In genomic region chr11:117685566-117685965, GRCh38 we compare ENCODE assay signal across 16 cellular contexts.
DNase-seq lines count a peak whose midpoint lies in the region; ATAC-seq, FAIRE-seq and TF ChIP-seq lines count a peak whose summit lies in the region.
"Had no signal": no experiment of that assay in that cellular context is flagged by ENCODE, and none has a peak within 500 bp of the region (broad histone marks: within the 10 kb centered on the region; RNA-seq: fewer than 3 reads in every experiment).

No MANE protein-coding gene starts in this region.

- FAIRE-seq in H1 (lab: Jason Lieb, UNC) (no peak), small intestine (lab: Jason Lieb, UNC) (no peak)
- FAIRE-seq: A549 had no signal

- no peak overlapping the region for H4K8ac ChIP-seq in H1 (ENCODE audit: extremely low read depth, insufficient read depth, low read length)

- TF ChIP-seq EP300 in H1 (IDR thresholded peaks at IDR 0.05; ENCODE audit: borderline replicate concordance in 1 of 2, low read depth in 2 of 2, low read length in 2 of 2): no peak

- TF ChIP-seq RAD21 in H1 (IDR thresholded peaks at IDR 0.05 in 1 of 2, conservative IDR thresholded peaks at IDR 0.05 in 1 of 2; ENCODE audit: low read depth in 2 of 2, low read length in 2 of 2): no peak

- H2BK5ac ChIP-seq in H1 (ENCODE audit: low read depth, low read length): no peak overlapping the region

- H2AFZ ChIP-seq in H1 (ENCODE audit: low read length): no peak overlapping the region
- H2AFZ ChIP-seq: GM23248 had no signal

- peak; percentile 58 for ATAC-seq in left lung
- no peak for ATAC-seq in GM18873 (IDR thresholded peaks at IDR 0.05; ENCODE audit: low FRiP score, unreplicated experiment)
- ATAC-seq: A549 had no signal

- DNase-seq in H1 (ENCODE audit: low read depth in 1 of 2, low spot score in 2 of 2): no peak
- DNase-seq in left lung: no peak
- DNase-seq in small intestine: peak; percentile 64
- DNase-seq in CD14-positive monocyte (ENCODE audit: low spot score): no peak
- DNase-seq in GF-D8 (lab: John Stamatoyannopoulos, UW): no peak
- DNase-seq in activated CD4-positive, alpha-beta T cell treated with anti-CD3 and anti-CD28 coated beads, Interleukin-2, amount 50 U/mL, for 1 hour: no peak
- DNase-seq: BE2C; Caco-2; CD8-positive, alpha-beta memory T cell; DND-41; GDM1; GM23248; H9 had no signal

- intact Hi-C loops in left lung (cut with DNase I): no loop called here
- intact Hi-C loops in CD14-positive monocyte (cut with micrococcal nuclease): no loop called here

- WGBS in H1 (ENCODE audit: extremely low coverage in 1 of 2, insufficient coverage in 1 of 2, insufficient read length in 1 of 2, insufficient replicate concordance in 2 of 2, low coverage in 1 of 2, low lambda C conversion rate in 2 of 2, missing lambda C conversion rate in 1 of 2), 2 experiments: 81% methylated on average over 6 of the region's 6 CpGs; no CpG with 5 or more reads in 1 of the 2 experiments
- 21 to 67% (median 44%) methylated on average over 6 of the region's 6 CpGs for WGBS in small intestine, 3 donors

- H3K27ac Mint-ChIP-seq in CD14-positive monocyte: no peak overlapping the region
- H3K27ac Mint-ChIP-seq: CD8-positive, alpha-beta memory T cell; H9 had no signal

- no peaks in the 10 kb centered on the region for H3K4me1 Mint-ChIP-seq in CD14-positive monocyte
- H3K4me1 Mint-ChIP-seq: CD8-positive, alpha-beta memory T cell had no signal

- H4K20me1 ChIP-seq in H1 (replicated peaks in 1 of 2; ENCODE audit: control insufficient read depth in 1 of 2, insufficient read depth in 2 of 2, low read length in 2 of 2): no peaks in the 10 kb centered on the region

- H3K27me3 ChIP-seq in H1 (replicated peaks in 1 of 4; ENCODE audit: control insufficient read depth in 3 of 4, extremely low read depth in 1 of 4, insufficient read depth in 3 of 4, low read length in 3 of 4) (no peaks in the 10 kb centered on the region; a peak in 2 of 7 replicates), left lung (no peaks in the 10 kb centered on the region), small intestine (ENCODE audit: control insufficient read depth in 2 of 2, insufficient read depth in 2 of 2, low read length in 2 of 2) (no peaks in the 10 kb centered on the region)
- H3K27me3 ChIP-seq: BE2C had no signal

- no peak overlapping the region for H3K4me3 Mint-ChIP-seq in CD14-positive monocyte
- H3K4me3 Mint-ChIP-seq: CD8-positive, alpha-beta memory T cell; H9 had no signal

- no peak overlapping the region for H3K4ac ChIP-seq in H1 (replicated peaks; ENCODE audit: insufficient read length, low read depth, low read length)

- peaks cover 0 to 9% (median 2%) of the 10 kb centered on the region in 3 donors for H3K27me3 Mint-ChIP-seq in CD14-positive monocyte (ENCODE audit: low read depth in 3 of 3)

- H3K36me3 ChIP-seq in H1 (ENCODE audit: control insufficient read depth in 2 of 4, insufficient read depth in 4 of 4, low read length in 3 of 4): no peaks in the 10 kb centered on the region
- H3K36me3 ChIP-seq in left lung: no peaks in the 10 kb centered on the region
- no peaks in the 10 kb centered on the region for H3K36me3 ChIP-seq in small intestine (ENCODE audit: control insufficient read depth in 2 of 2, insufficient read depth in 2 of 2, low read length in 2 of 2)
- H3K36me3 ChIP-seq: BE2C had no signal

- no peak overlapping the region; the same call in 1 of the 2 replicates for H2BK12ac ChIP-seq in H1 (ENCODE audit: low read depth, low read length)

- TF ChIP-seq CTCF in H1 (IDR thresholded peaks at IDR 0.05; ENCODE audit: control extremely low read depth in 1 of 3, insufficient read depth in 1 of 3, low read depth in 1 of 3, low read length in 3 of 3) (no peak), left lung (IDR thresholded peaks at IDR 0.05) (no peak), CD14-positive monocyte (IDR thresholded peaks at IDR 0.05) (no peak)

- no peak overlapping the region for H3K18ac ChIP-seq in H1 (ENCODE audit: extremely low read depth, low read length)

- CTCF ChIA-PET in H1 (lab: Charles Lee; ENCODE audit: partially characterized antibody): interaction anchor here (0.8 to 2.7 kb wide), 11 partner anchors 11 to 260 kb away, joined by 3 to 10 read pairs (median 4); no protein-coding TSS in a partner anchor

- H3K4me3 ChIP-seq in H1 (ENCODE audit: extremely low read depth in 1 of 4, insufficient read depth in 2 of 4, low read depth in 3 of 4, low read length in 4 of 4) (no peak overlapping the region), left lung (no peak overlapping the region), small intestine (ENCODE audit: low read depth in 1 of 2, low read length in 2 of 2) (no peak overlapping the region)
- H3K4me3 ChIP-seq: A549, GM23248 had no signal

- H3K23ac ChIP-seq in H1 (ENCODE audit: insufficient read length): no peak overlapping the region

- no peak overlapping the region for H2BK120ac ChIP-seq in H1 (replicated peaks; ENCODE audit: low read depth, low read length)

- H3K79me1 ChIP-seq in H1 (ENCODE audit: low read depth, low read length): no peaks in the 10 kb centered on the region

- H3K9me3 ChIP-seq in H1 (ENCODE audit: insufficient read depth in 2 of 2, low read depth in 1 of 2, low read length in 1 of 2) (no peaks in the 10 kb centered on the region), left lung (no peaks in the 10 kb centered on the region), small intestine (ENCODE audit: control insufficient read depth, low read depth) (no peaks in the 10 kb centered on the region)
- H3K9me3 ChIP-seq: A549, BE2C, Caco-2 had no signal

- H3K9ac ChIP-seq in H1 (replicated peaks in 1 of 4; ENCODE audit: extremely low read depth in 1 of 4, low read depth in 3 of 4, low read length in 3 of 4): no peak overlapping the region
- H3K9ac ChIP-seq: GM23248 had no signal

- H3K27ac ChIP-seq in H1 (ENCODE audit: low read depth, low read length) (no peak overlapping the region), left lung (no peak overlapping the region), small intestine (ENCODE audit: low read depth in 1 of 2, low read length in 1 of 2) (peak overlapping the region in 1 of 2 donors; percentile 61)
- H3K27ac ChIP-seq: A549, C4-2B, GM23248 had no signal

- 0 out of 2 replicates have a peak overlapping the region, but pooled peaks have one; percentile 73 for H2BK15ac ChIP-seq in H1 (ENCODE audit: low read length)

- no peak overlapping the region for H4K5ac ChIP-seq in H1 (ENCODE audit: insufficient read length, low read depth, low read length)

- H3K56ac ChIP-seq in H1 (replicated peaks; ENCODE audit: insufficient read length, low read depth, low read length): no peak overlapping the region

- H3K23me2 ChIP-seq in H1 (ENCODE audit: low read depth, low read length): no peaks in the 10 kb centered on the region

- H2BK20ac ChIP-seq in H1 (ENCODE audit: low read length): no peak overlapping the region

- H3K79me2 ChIP-seq in H1 (ENCODE audit: control insufficient read depth in 1 of 2, insufficient read depth in 2 of 2, low read length in 2 of 2): no peaks in the 10 kb centered on the region

- no peak overlapping the region for H3K4me2 ChIP-seq in H1 (ENCODE audit: insufficient read depth in 1 of 2, low read depth in 2 of 2, low read length in 2 of 2)
- H3K4me2 ChIP-seq: A549 had no signal

- POLR2A ChIA-PET in H1 (lab: Charles Lee; ENCODE audit: partially characterized antibody): no interaction called here

- no peak overlapping the region for H4K91ac ChIP-seq in H1 (replicated peaks; ENCODE audit: insufficient read length, low read length)

- H2AK5ac ChIP-seq in H1 (ENCODE audit: low read depth, low read length): no peak overlapping the region

- H3K9me3 Mint-ChIP-seq in CD14-positive monocyte: no peaks in the 10 kb centered on the region
- H3K9me3 Mint-ChIP-seq: CD8-positive, alpha-beta memory T cell; H9 had no signal

- H3K36me3 Mint-ChIP-seq in CD14-positive monocyte: no peaks in the 10 kb centered on the region
- H3K36me3 Mint-ChIP-seq: CD8-positive, alpha-beta memory T cell had no signal

- no peak for TF ChIP-seq POLR2A in H1 (IDR thresholded peaks at IDR 0.05; ENCODE audit: control extremely low read depth in 1 of 2, low read depth in 2 of 2, low read length in 2 of 2)

- H3K4me1 ChIP-seq in H1 (replicated peaks in 1 of 4; ENCODE audit: control insufficient read depth in 3 of 4, insufficient read depth in 4 of 4, low read length in 3 of 4) (peaks cover 4 to 24% (median 17%) of the 10 kb centered on the region in 4 experiments), left lung (no peaks in the 10 kb centered on the region), small intestine (ENCODE audit: control insufficient read depth in 2 of 2, insufficient read depth in 1 of 2, low read depth in 1 of 2, low read length in 1 of 2) (peaks cover 0 to 15% of the 10 kb centered on the region in 2 donors)
- H3K4me1 ChIP-seq: A549, BE2C had no signal

- no peak overlapping the region for H3K14ac ChIP-seq in H1 (ENCODE audit: insufficient read length)

TF ChIP-seq in H1, 55 proteins besides CTCF, POLR2A, EP300 and RAD21 (continues in another document):
- TF ChIP-seq E2F6 (IDR thresholded peaks at IDR 0.05) (no peak), GABPA (IDR thresholded peaks at IDR 0.05; ENCODE audit: borderline replicate concordance, insufficient read depth, low read length) (no peak), ZNF274 (IDR thresholded peaks at IDR 0.05; ENCODE audit: borderline replicate concordance, extremely low read depth, low read length) (no peak), EZH2 (IDR thresholded peaks at IDR 0.05; ENCODE audit: low read depth, low read length, severe bottlenecking) (no peak), CBX8 (IDR thresholded peaks at IDR 0.05; ENCODE audit: borderline replicate concordance, low read depth, low read length) (no peak), CHD1 (IDR thresholded peaks at IDR 0.05; ENCODE audit: low read depth, low read length) (no peak), RNF2 (IDR thresholded peaks at IDR 0.05; ENCODE audit: borderline replicate concordance, low read depth, low read length, missing control alignments, poor library complexity, severe bottlenecking) (no peak), EGR1 (IDR thresholded peaks at IDR 0.05; ENCODE audit: borderline replicate concordance, low read depth, low read length) (no peak), SP4 (IDR thresholded peaks at IDR 0.05; ENCODE audit: low read length) (no peak), CEBPB (IDR thresholded peaks at IDR 0.05; ENCODE audit: low read depth, low read length) (no peak), CTBP2 (IDR thresholded peaks at IDR 0.05; ENCODE audit: borderline replicate concordance, insufficient read depth, insufficient read length, low read length) (no peak)
